In genomic region chr18:7011142-7011541, GRCh38 we compare ENCODE assay signal across 26 cellular contexts.
"Had no signal": no experiment of that assay in that cellular context is flagged by ENCODE, and none has a peak within 500 bp of the region (broad histone marks: within the 10 kb centered on the region; RNA-seq: fewer than 3 reads in every experiment).

No MANE protein-coding gene starts in this region.

- H3K4me3 ChIP-seq: mucosa of descending colon, neural progenitor cell had no signal

- H3K36me3 ChIP-seq: tibial nerve, WERI-Rb-1 had no signal

- FAIRE-seq: endometrium, frontal cortex had no signal

- H3K27me3 ChIP-seq: neural progenitor cell, tibial nerve had no signal

- H3K4me1 ChIP-seq: neural progenitor cell had no signal

- DNase-seq: activated CD4-positive, alpha-beta T cell treated with anti-CD3 and anti-CD28 coated beads, Interleukin-2, amount 10 ng/mL, durations not matched to agents 7 days and 5 days; activated CD4-positive, CD25-positive, alpha-beta regulatory T cell treated with anti-CD3 and anti-CD28 coated beads, Interleukin-2, amount 50 U/mL, for 72 hours; activated CD8-positive, alpha-beta memory T cell treated with anti-CD3 and anti-CD28 coated beads, Interleukin-2, amount 10 ng/mL, durations not matched to agents 7 days and 5 days; activated CD8-positive, alpha-beta T cell treated with anti-CD3 and anti-CD28 coated beads for 36 hours; activated gamma-delta T cell; activated naive CD4-positive, alpha-beta T cell treated with anti-CD3 and anti-CD28 coated beads, Interleukin-2, amount 50 U/mL, for 16 hours; activated naive CD8-positive, alpha-beta T cell treated with anti-CD3 and anti-CD28 coated beads, Interleukin-2, amount 50 U/mL, for 24 hours; activated T-cell treated with anti-CD3 and anti-CD28 coated beads for 4 hours; anterior cingulate cortex; caudate nucleus; effector CD4-positive, alpha-beta T cell; erythroblast; glutamatergic neuron; hypothalamus; mesendoderm; mucosa of descending colon; naive B cell; retina; SK-N-SH; stimulated activated CD4-positive, alpha-beta T cell treated with anti-CD3 and anti-CD28 coated beads, Interleukin-1b, Interleukin-23, amount 100 ng/mL, for 48 hours; stimulated activated naive CD8-positive, alpha-beta T cell treated with anti-CD3 and anti-CD28 coated beads, Interleukin-15, amount 100 ng/mL, for 72 hours; WERI-Rb-1 had no signal

- ATAC-seq: activated CD8-positive, alpha-beta memory T cell treated with anti-CD3 and anti-CD28 coated beads, Interleukin-2, amount 10 ng/mL, durations not matched to agents 7 days and 5 days; activated CD8-positive, alpha-beta T cell treated with anti-CD3 and anti-CD28 coated beads for 36 hours; activated naive CD8-positive, alpha-beta T cell treated with anti-CD3 and anti-CD28 coated beads, Interleukin-2, amount 50 U/mL, for 24 hours; mucosa of descending colon; stimulated activated naive CD8-positive, alpha-beta T cell treated with anti-CD3 and anti-CD28 coated beads, Interleukin-15, amount 100 ng/mL, for 72 hours had no signal

- H3K27ac ChIP-seq: neural progenitor cell, tibial nerve, WERI-Rb-1 had no signal

- H3K9me3 ChIP-seq: mucosa of descending colon, SK-N-SH, tibial nerve had no signal
